ENCODE assay signal across 12 cellular contexts in the genomic region with DNA sequence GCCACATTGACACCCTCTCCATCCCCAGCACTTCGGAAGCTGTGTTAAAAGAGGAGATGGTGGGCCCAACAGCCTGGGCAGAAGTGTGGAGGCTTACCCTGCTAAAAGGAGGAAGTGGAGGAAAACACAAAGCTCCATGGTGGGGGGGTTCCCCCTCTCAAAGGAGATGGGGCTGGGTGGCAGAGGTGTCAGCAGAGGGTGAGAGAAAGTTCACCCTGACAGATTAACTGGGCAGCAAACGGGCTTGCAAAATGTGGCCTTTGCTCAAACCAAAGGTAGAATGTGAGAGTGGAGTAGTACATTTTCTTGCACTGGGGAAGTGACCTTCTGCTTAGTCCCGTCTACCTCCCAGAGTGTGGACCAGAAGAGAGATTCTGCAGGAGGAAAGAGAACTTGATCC. TPM values are rescaled to one million over a fixed set of nuclear protein-coding genes. Genes with fewer than 3 reads are reported as not detected.
A peak's percentile ranks its signal among the peaks of the same experiment; 100 is the strongest.
DNase-seq lines count a peak whose midpoint lies in the region; ATAC-seq and TF ChIP-seq lines count a peak whose summit lies in the region.
"Had no signal": no experiment of that assay in that cellular context is flagged by ENCODE, and none has a peak within 500 bp of the region (broad histone marks: within the 10 kb centered on the region; RNA-seq: fewer than 3 reads in every experiment).

No MANE protein-coding gene starts in this region.

- TF ChIP-seq CTCF in Calu3 (IDR thresholded peaks at IDR 0.05; ENCODE audit: unreplicated experiment) (no peak), coronary artery (IDR thresholded peaks at IDR 0.05) (no peak), glutamatergic neuron (IDR thresholded peaks at IDR 0.05; ENCODE audit: partially characterized antibody, unreplicated experiment) (no peak)

- intact Hi-C loops in Calu3 (cut with micrococcal nuclease; ENCODE audit: unreplicated experiment), result no loop called here

- ATAC-seq in GM19395 (IDR thresholded peaks at IDR 0.05; ENCODE audit: unreplicated experiment), result peak; percentile 48
- peak; percentile 79 for ATAC-seq in HG03354 (IDR thresholded peaks at IDR 0.05; ENCODE audit: poor library complexity, severe bottlenecking, unreplicated experiment)
- peak; percentile 52 for ATAC-seq in esophagus mucosa

- H3K27me3 Mint-ChIP-seq in Calu3 (ENCODE audit: unreplicated experiment) (no peaks in the 10 kb centered on the region), glutamatergic neuron (ENCODE audit: unreplicated experiment) (peaks cover 3% of the 10 kb centered on the region)

- DNase-seq in Calu3 (no peak), coronary artery (ENCODE audit: low spot score) (no peak), glutamatergic neuron (no peak), NCI-H226 (no peak), AML-193 (lab: John Stamatoyannopoulos, UW) (no peak)
- DNase-seq: islet precursor cell, occipital lobe had no signal

- peak overlapping the region; percentile 64 for H3K27ac Mint-ChIP-seq in Calu3 (ENCODE audit: unreplicated experiment)
- H3K27ac Mint-ChIP-seq in glutamatergic neuron (ENCODE audit: unreplicated experiment), result no peak overlapping the region

- no TSS peak for BruUV-seq in Calu3 (replicated peaks; lab: Mats Ljungman, UMichigan)

- peak overlapping the region; percentile 30 for H3K4me3 Mint-ChIP-seq in Calu3 (ENCODE audit: low read depth, unreplicated experiment)
- H3K4me3 Mint-ChIP-seq in glutamatergic neuron (ENCODE audit: unreplicated experiment), result no peak overlapping the region

- H3K4me3 ChIP-seq in coronary artery, result no peak overlapping the region
- H3K4me3 ChIP-seq: BLaER1 treated with 17β-estradiol and CSF1 and Interleukin-3, amounts not matched to agents 10 nM and 100 nM; esophagus muscularis mucosa had no signal

- no peaks in the 10 kb centered on the region for H3K9me3 Mint-ChIP-seq in Calu3 (ENCODE audit: low read depth, unreplicated experiment)
- H3K9me3 Mint-ChIP-seq in glutamatergic neuron (ENCODE audit: unreplicated experiment), result no peaks in the 10 kb centered on the region

- H3K36me3 Mint-ChIP-seq in Calu3 (ENCODE audit: insufficient read depth, unreplicated experiment) (peaks cover 52% of the 10 kb centered on the region), glutamatergic neuron (ENCODE audit: unreplicated experiment) (no peaks in the 10 kb centered on the region)

- peak overlapping the region in 1 of 2 donors; percentile 21 for H3K27ac ChIP-seq in coronary artery
- H3K27ac ChIP-seq: esophagus muscularis mucosa had no signal

- H3K4me1 Mint-ChIP-seq in Calu3 (ENCODE audit: low read depth, unreplicated experiment) (peaks cover 87% of the 10 kb centered on the region), glutamatergic neuron (ENCODE audit: low read depth, unreplicated experiment) (no peaks in the 10 kb centered on the region)

- CTCF ChIA-PET in Calu3 (lab: Charles Lee), result interaction anchor here (0.6 kb wide), 1 partner anchor 601 kb away, joined by 3 read pairs; no protein-coding TSS in a partner anchor

RNA-seq across cellular contexts. Expression of a gene that starts 44.7 kb away (rescaled TPM):
- total RNA-seq in Calu3 (2022), result 617 and 655 TPM in 2 replicates
- total RNA-seq in esophagus mucosa, result 117 TPM
- 7.9 TPM for total RNA-seq in glutamatergic neuron (ENCODE audit: unreplicated experiment)

Comparison
In these comparisons a context has a peak if more than half of its experiments do, and no peak if none do; other contexts are left out.
1. RNA of a gene that starts 44.7 kb away (total RNA-seq): 617 to 655 TPM in Calu3 and 117 TPM in esophagus mucosa (single experiment); 7.9 TPM in glutamatergic neuron (single experiment); every median in the first group is over 10 times any median in the second.
2. Peak in every context shown above with its lines, with median percentiles within 50 percentile points of each other: ATAC-seq.